2 cellular contexts compared by ENCODE assay signal in genomic region chr1:160206421-160207117, GRCh38.
TF ChIP-seq lines count a peak whose summit lies in the region.

No MANE protein-coding gene starts in this region.

TF ChIP-seq in GM23338, 12 proteins besides CTCF, POLR2A, EP300 and RAD21 (continued from another document):
- TF ChIP-seq ZNF462 (CRISPR knock-in tag; IDR thresholded peaks at IDR 0.05), result no peak
- TF ChIP-seq ZNF114 (CRISPR knock-in tag; IDR thresholded peaks at IDR 0.05), result no peak

TF ChIP-seq in SK-N-SH, 30 proteins besides CTCF, POLR2A, EP300 and RAD21 (continued from another document):
- no peak for TF ChIP-seq REST (IDR thresholded peaks at IDR 0.05; ENCODE audit: low read depth, low read length)
- TF ChIP-seq IRF3 (IDR thresholded peaks at IDR 0.05; ENCODE audit: low read depth, low read length), result no peak
- TF ChIP-seq RXRA (IDR thresholded peaks at IDR 0.05; ENCODE audit: borderline replicate concordance, low read depth), result no peak
- no peak for TF ChIP-seq MEF2A (IDR thresholded peaks at IDR 0.05; ENCODE audit: borderline replicate concordance, low read depth)
- TF ChIP-seq MXI1 (IDR thresholded peaks at IDR 0.05; ENCODE audit: low read depth, low read length), result no peak; the same call in 1 of the 2 replicates
- TF ChIP-seq FOXM1 (IDR thresholded peaks at IDR 0.05; ENCODE audit: low read depth), result no peak
- TF ChIP-seq PBX3 (IDR thresholded peaks at IDR 0.05), result peak; percentile 37; the same call in 1 of the 2 replicates
- no peak for TF ChIP-seq NRF1 (IDR thresholded peaks at IDR 0.05; ENCODE audit: low read depth, low read length)
- TF ChIP-seq FOSL2 (IDR thresholded peaks at IDR 0.05; ENCODE audit: borderline replicate concordance, low read depth), result peak; percentile 83; the same call in 1 of the 2 replicates
- TF ChIP-seq GABPA (IDR thresholded peaks at IDR 0.05; ENCODE audit: low read depth), result no peak
- no peak; the same call in 1 of the 2 replicates for TF ChIP-seq POLR2AphosphoS5 (IDR thresholded peaks at IDR 0.05; ENCODE audit: low read depth, low read length)
- TF ChIP-seq GATA2 (CRISPR knock-in tag; IDR thresholded peaks at IDR 0.05), result peak; percentile 22
- peak; percentile 38; the same call in 1 of the 2 replicates for TF ChIP-seq TAF1 (IDR thresholded peaks at IDR 0.05; ENCODE audit: borderline replicate concordance, low read depth, low read length)
- no peak for TF ChIP-seq USF2 (IDR thresholded peaks at IDR 0.05; ENCODE audit: borderline replicate concordance, low read depth, low read length)
- TF ChIP-seq SIN3A (IDR thresholded peaks at IDR 0.05; ENCODE audit: borderline replicate concordance, low read depth, low read length), result peak; percentile 42; the same call in 1 of the 2 replicates
- TF ChIP-seq JUND (IDR thresholded peaks at IDR 0.05), result peak; percentile 80
- TF ChIP-seq NFIC (IDR thresholded peaks at IDR 0.05; ENCODE audit: borderline replicate concordance), result peak; percentile 30; the same call in 1 of the 2 replicates
- no peak for TF ChIP-seq USF1 (IDR thresholded peaks at IDR 0.05; ENCODE audit: borderline replicate concordance, low read depth)
- no peak; the same call in 1 of the 2 replicates for TF ChIP-seq MAX (IDR thresholded peaks at IDR 0.05; ENCODE audit: low read depth)
- no peak for TF ChIP-seq RCOR1 (IDR thresholded peaks at IDR 0.05; ENCODE audit: low read length)
- no peak; the same call in 1 of the 2 replicates for TF ChIP-seq YY1 (IDR thresholded peaks at IDR 0.05; ENCODE audit: low read depth)
- TF ChIP-seq FOXJ3 (CRISPR knock-in tag; IDR thresholded peaks at IDR 0.05), result no peak
- TF ChIP-seq CHD2 (IDR thresholded peaks at IDR 0.05; ENCODE audit: low read length, partially characterized antibody), result no peak
